In the genomic region with DNA sequence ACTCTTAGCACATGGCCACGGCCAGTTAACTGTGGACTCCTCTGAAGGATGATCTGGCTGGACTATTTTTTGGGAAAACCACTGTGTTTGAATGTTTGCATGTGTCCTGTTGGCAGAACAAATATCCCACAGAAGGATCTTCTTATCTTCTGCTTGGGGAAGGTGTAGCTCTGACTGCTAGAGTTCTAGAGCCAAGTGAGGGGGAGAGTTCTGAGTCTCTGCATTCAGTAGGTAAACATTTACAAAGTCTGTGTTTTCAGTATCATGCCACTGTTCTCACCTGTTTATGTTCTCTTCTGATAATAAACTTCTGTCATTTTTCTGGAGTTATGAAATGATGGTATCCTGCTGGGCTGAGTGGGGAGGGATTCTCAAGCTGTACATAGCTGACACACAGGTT, we compare ENCODE assay signal across 35 cellular contexts.
"Had no signal": no experiment of that assay in that cellular context is flagged by ENCODE, and none has a peak within 500 bp of the region (broad histone marks: within the 10 kb centered on the region; RNA-seq: fewer than 3 reads in every experiment).

No MANE protein-coding gene starts in this region.

- DNase-seq: Karpas-422, Kasumi-1, MG63, MM.1S, MV-4-11, NCI-H1048, NCI-H1092, NCI-H1092 treated with DMSO at 0.1 percent for 48 hours, NCI-H1105, NCI-H1105 treated with DMSO at 0.1 percent for 48 hours, NCI-H1417, NCI-H1417 treated with DMSO at 0.1 percent for 48 hours, NCI-H1436, NCI-H1436 treated with DMSO at 0.1 percent for 48 hours, NCI-H146, NCI-H1694, NCI-H1694 treated with DMSO at 0.1 percent for 48 hours, NCI-H187, NCI-H187 treated with DMSO at 0.1 percent for 48 hours, NCI-H1930, NCI-H2029, NCI-H2029 treated with DMSO at 0.1 percent for 48 hours, NCI-H2081, NCI-H2081 treated with DMSO at 0.1 percent for 48 hours, NCI-H2107, NCI-H2171, NCI-H2171 treated with DMSO at 0.1 percent for 48 hours, NCI-H2227 treated with DMSO at 0.1 percent for 48 hours, NCI-H226, NCI-H345, NCI-H446, NCI-H446 treated with DMSO at 0.1 percent for 48 hours, NCI-H510A, NCI-H510A treated with DMSO at 0.1 percent for 48 hours, NCI-H524 had no signal

- H3K4me3 ChIP-seq: MG63 had no signal
